Comparison of ENCODE assay signal across 8 cellular contexts in genomic region chr21:43360441-43361126, GRCh38.
DNase-seq lines count a peak whose midpoint lies in the region; ATAC-seq and TF ChIP-seq lines count a peak whose summit lies in the region.
"Had no signal": no experiment of that assay in that cellular context is flagged by ENCODE, and none has a peak within 500 bp of the region (broad histone marks: within the 10 kb centered on the region; RNA-seq: fewer than 3 reads in every experiment).

No MANE protein-coding gene starts in this region.

- no peaks in the 10 kb centered on the region for H3K27me3 ChIP-seq in DOHH2 (ENCODE audit: control insufficient read depth, low read length)
- H3K27me3 ChIP-seq in MM.1S (replicated peaks; ENCODE audit: insufficient read depth, low read length), result no peaks in the 10 kb centered on the region
- no peaks in the 10 kb centered on the region for H3K27me3 ChIP-seq in rectal smooth muscle tissue (ENCODE audit: control insufficient read depth, insufficient read depth, low read length)

- intact Hi-C loops in posterior cingulate gyrus (cut with DNase I), result no loop called here

- peaks cover 15% of the 10 kb centered on the region for H3K79me2 ChIP-seq in DOHH2 (ENCODE audit: control insufficient read depth, low read length)
- H3K79me2 ChIP-seq in MM.1S (ENCODE audit: low read length), result no peaks in the 10 kb centered on the region

- H2AFZ ChIP-seq in MM.1S (ENCODE audit: low read length), result no peak overlapping the region

- H3K36me3 ChIP-seq in DOHH2 (ENCODE audit: control insufficient read depth, low read length), result peaks cover 13% of the 10 kb centered on the region
- H3K36me3 ChIP-seq in MM.1S (replicated peaks; ENCODE audit: insufficient read depth, low read length), result no peaks in the 10 kb centered on the region
- no peaks in the 10 kb centered on the region for H3K36me3 ChIP-seq in rectal smooth muscle tissue (ENCODE audit: control insufficient read depth, insufficient read depth, low read length)

- peak overlapping the region; percentile 67 for H3K4me3 ChIP-seq in DOHH2 (ENCODE audit: low read length)
- no peak overlapping the region for H3K4me3 ChIP-seq in MM.1S (ENCODE audit: low read length)
- peak overlapping the region; percentile 62 for H3K4me3 ChIP-seq in coronary artery
- H3K4me3 ChIP-seq in rectal smooth muscle tissue (ENCODE audit: low read length), result no peak overlapping the region

- DNase-seq in MM.1S, result no peak
- no peak for DNase-seq in coronary artery (ENCODE audit: low spot score)
- DNase-seq in HPDE6-E6E7 (ENCODE audit: extremely low spot score), result no peak
- DNase-seq in posterior cingulate gyrus, result no peak
- DNase-seq: SHP77 treated with DMSO at 0.1 percent for 48 hours had no signal

- no peaks in the 10 kb centered on the region for H3K9me3 ChIP-seq in DOHH2 (ENCODE audit: control insufficient read depth, insufficient read depth, low read length)
- H3K9me3 ChIP-seq in MM.1S (replicated peaks; ENCODE audit: insufficient read depth, low read length), result no peaks in the 10 kb centered on the region

- H4K20me1 ChIP-seq in DOHH2 (ENCODE audit: control insufficient read depth, insufficient read depth, low read depth, low read length) (no peaks in the 10 kb centered on the region), MM.1S (ENCODE audit: insufficient read depth, low read length) (no peaks in the 10 kb centered on the region)

- no peaks in the 10 kb centered on the region for H3K9me2 ChIP-seq in DOHH2 (replicated peaks; ENCODE audit: control insufficient read depth, low read length)
- H3K9me2 ChIP-seq in MM.1S (replicated peaks; ENCODE audit: insufficient read depth, low read length), result no peaks in the 10 kb centered on the region

- H3K9ac ChIP-seq in MM.1S (ENCODE audit: low read length) (peak overlapping the region; percentile 96; the same call in 1 of the 2 replicates), rectal smooth muscle tissue (ENCODE audit: low read length) (no peak overlapping the region)

- peaks cover 67% of the 10 kb centered on the region for H3K4me1 ChIP-seq in DOHH2 (ENCODE audit: control insufficient read depth, low read length)
- peaks cover 26% of the 10 kb centered on the region for H3K4me1 ChIP-seq in MM.1S (ENCODE audit: low read length)
- H3K4me1 ChIP-seq in rectal smooth muscle tissue (ENCODE audit: control insufficient read depth, insufficient read depth, low read length), result peaks cover 6% of the 10 kb centered on the region

- H3F3A ChIP-seq in DOHH2 (ENCODE audit: control insufficient read depth, insufficient read depth) (peaks cover 6% of the 10 kb centered on the region; the same call in 1 of the 2 replicates), MM.1S (ENCODE audit: insufficient read depth, low read length) (peaks cover 21% of the 10 kb centered on the region)

- ATAC-seq in GM18517 (IDR thresholded peaks at IDR 0.05; ENCODE audit: unreplicated experiment), result no peak

- H3K4me2 ChIP-seq in DOHH2 (ENCODE audit: low read length), result peak overlapping the region; percentile 71
- peak overlapping the region; percentile 98; the same call in 1 of the 2 replicates for H3K4me2 ChIP-seq in MM.1S (ENCODE audit: low read depth, low read length)

- H3K27ac ChIP-seq in DOHH2 (ENCODE audit: low read depth, low read length), result peak overlapping the region; percentile 87
- peak overlapping the region; percentile 97 for H3K27ac ChIP-seq in MM.1S (ENCODE audit: low read length)
- H3K27ac ChIP-seq in coronary artery, result peak overlapping the region in 1 of 2 donors; percentile 74
- peak overlapping the region; percentile 71 for H3K27ac ChIP-seq in rectal smooth muscle tissue (ENCODE audit: low read depth, low read length)

- no peak for TF ChIP-seq CTCF in DOHH2 (IDR thresholded peaks at IDR 0.05; ENCODE audit: low read depth, low read length, poor library complexity, severe bottlenecking)
- no peak for TF ChIP-seq CTCF in MM.1S (IDR thresholded peaks at IDR 0.05; ENCODE audit: low read length)
- TF ChIP-seq CTCF in coronary artery (IDR thresholded peaks at IDR 0.05), result no peak

Comparison
In these comparisons a context has a peak if more than half of its experiments do, and no peak if none do; other contexts are left out.
1. H3K4me3 ChIP-seq: peak in DOHH2 (single experiment) and coronary artery (single experiment); none in MM.1S (single experiment) and rectal smooth muscle tissue (single experiment).